ENCODE assay signal across 11 cellular contexts in genomic region chrX:70554081-70554480, GRCh38.
A peak's percentile ranks its signal among the peaks of the same experiment; 100 is the strongest.
DNase-seq lines count a peak whose midpoint lies in the region; ATAC-seq and TF ChIP-seq lines count a peak whose summit lies in the region.
"Had no signal": no experiment of that assay in that cellular context is flagged by ENCODE, and none has a peak within 500 bp of the region (broad histone marks: within the 10 kb centered on the region; RNA-seq: fewer than 3 reads in every experiment).

No MANE protein-coding gene starts in this region.

- no peaks in the 10 kb centered on the region for H3K27me3 Mint-ChIP-seq in CD8-positive, alpha-beta T cell (ENCODE audit: low read depth)

- H3K9me3 ChIP-seq in left ventricle myocardium inferior (replicated peaks) (no peaks in the 10 kb centered on the region), right cardiac atrium (ENCODE audit: control insufficient read depth, low read length) (no peaks in the 10 kb centered on the region), esophagus muscularis mucosa (no peaks in the 10 kb centered on the region)
- H3K9me3 ChIP-seq in CD8-positive, alpha-beta T cell (ENCODE audit: low read length), result no peaks in the 10 kb centered on the region

- TF ChIP-seq EP300 in esophagus muscularis mucosa (IDR thresholded peaks at IDR 0.05), result no peak

- intact Hi-C loops in left ventricle myocardium inferior (cut with micrococcal nuclease) (no loop called here), right cardiac atrium (cut with DNase I) (loop anchor here in 3 of 4 donors (5.0 to 10.0 kb wide), 2 partner anchors 99 to 102 kb away; no protein-coding TSS in a partner anchor), esophagus muscularis mucosa (cut with DNase I) (loop anchor here (2.0 kb wide), 1 partner anchor 99 kb away; no protein-coding TSS in a partner anchor)
- intact Hi-C loops in CD8-positive, alpha-beta T cell (cut with DNase I, micrococcal nuclease), result loop anchor here in 1 of 2 experiments (2.0 kb wide), 1 partner anchor 99 kb away; no protein-coding TSS in a partner anchor

- CTCF ChIA-PET in CD8-positive, alpha-beta T cell (lab: Charles Lee), result interaction anchor here (0.7 kb wide), 1 partner anchor 100 kb away, joined by 3 read pairs; no protein-coding TSS in a partner anchor

- ATAC-seq in right cardiac atrium, result no peak
- no peak for ATAC-seq in CD8-positive, alpha-beta T cell

- TF ChIP-seq POLR2A in esophagus muscularis mucosa (IDR thresholded peaks at IDR 0.05; ENCODE audit: low read depth), result no peak

- POLR2A ChIA-PET in CD8-positive, alpha-beta T cell (lab: Charles Lee), result no interaction called here

- H3K36me3 ChIP-seq in left ventricle myocardium inferior (no peaks in the 10 kb centered on the region), esophagus muscularis mucosa (no peaks in the 10 kb centered on the region)
- no peaks in the 10 kb centered on the region for H3K36me3 ChIP-seq in CD8-positive, alpha-beta T cell (ENCODE audit: insufficient read depth, low read length)

- no peak overlapping the region for H3K27ac ChIP-seq in left ventricle myocardium inferior (replicated peaks)
- H3K27ac ChIP-seq in right cardiac atrium (ENCODE audit: low read length), result no peak overlapping the region
- H3K27ac ChIP-seq in esophagus muscularis mucosa (replicated peaks in 1 of 4), result no peak overlapping the region
- no peak overlapping the region for H3K27ac ChIP-seq in CD8-positive, alpha-beta T cell (ENCODE audit: low read depth, low read length)

- WGBS in right cardiac atrium, result 13% methylated on average over 2 of the region's 2 CpGs
- WGBS in esophagus muscularis mucosa, result 18% methylated on average over 2 of the region's 2 CpGs

- H3K4me1 ChIP-seq in left ventricle myocardium inferior (no peaks in the 10 kb centered on the region), right cardiac atrium (ENCODE audit: control insufficient read depth, insufficient read depth, low read length) (no peaks in the 10 kb centered on the region), esophagus muscularis mucosa (peaks cover 0 to 3% (median 0%) of the 10 kb centered on the region in 4 donors)
- no peaks in the 10 kb centered on the region for H3K4me1 ChIP-seq in CD8-positive, alpha-beta T cell (ENCODE audit: insufficient read depth, low read length)

- H3K27ac Mint-ChIP-seq in CD8-positive, alpha-beta T cell, result no peak overlapping the region

- no peaks in the 10 kb centered on the region for H3K4me1 Mint-ChIP-seq in CD8-positive, alpha-beta T cell (ENCODE audit: low read depth)
- H3K4me1 Mint-ChIP-seq: stimulated activated naive B cell treated with anti-CD40 and anti-IgM and Interleukin-4, amounts not matched to agents 10 μg/mL and 1 μg/mL and 100 μg/mL, for 72 hours had no signal

- H3K4me3 ChIP-seq in left ventricle myocardium inferior (no peak overlapping the region), right cardiac atrium (ENCODE audit: low read length) (no peak overlapping the region), esophagus muscularis mucosa (no peak overlapping the region)
- no peak overlapping the region for H3K4me3 ChIP-seq in CD8-positive, alpha-beta T cell (ENCODE audit: low read depth, low read length)

- no peak for DNase-seq in left ventricle myocardium inferior
- no peak for DNase-seq in right cardiac atrium
- DNase-seq in NCI-H748 treated with DMSO at 0.1 percent for 48 hours (lab: John Stamatoyannopoulos, UW), result peak; percentile 11
- DNase-seq in esophagus muscularis mucosa (ENCODE audit: extremely low spot score), result no peak
- no peak for DNase-seq in amygdala (lab: John Stamatoyannopoulos, UW)
- no peak for DNase-seq in medulla oblongata (ENCODE audit: extremely low spot score)
- no peak for DNase-seq in GM10266 (ENCODE audit: extremely low spot score)
- no peak for DNase-seq in CD8-positive, alpha-beta T cell
- DNase-seq: cerebellar nuclear complex; GDM1; stimulated activated naive B cell treated with anti-CD40 and anti-IgM and Interleukin-4, amounts not matched to agents 10 μg/mL and 1 μg/mL and 100 μg/mL, for 72 hours had no signal

- peak; percentile 27 for TF ChIP-seq CTCF in left ventricle myocardium inferior (IDR thresholded peaks at IDR 0.05; ENCODE audit: borderline replicate concordance)
- peak in 2 of 3 experiments; percentile 21 to 38 for TF ChIP-seq CTCF in esophagus muscularis mucosa (IDR thresholded peaks at IDR 0.05)
- TF ChIP-seq CTCF in GM10266 (IDR thresholded peaks at IDR 0.05; ENCODE audit: control insufficient read depth, insufficient read depth, low read depth, missing control alignments), result no peak
- TF ChIP-seq CTCF in CD8-positive, alpha-beta T cell (IDR thresholded peaks at IDR 0.05), result no peak

- H3K4me3 Mint-ChIP-seq in CD8-positive, alpha-beta T cell, result no peak overlapping the region
- H3K4me3 Mint-ChIP-seq: stimulated activated naive B cell treated with anti-CD40 and anti-IgM and Interleukin-4, amounts not matched to agents 10 μg/mL and 1 μg/mL and 100 μg/mL, for 72 hours had no signal

- H3K9me3 Mint-ChIP-seq in CD8-positive, alpha-beta T cell, result no peaks in the 10 kb centered on the region

- H3K27me3 ChIP-seq in left ventricle myocardium inferior (ENCODE audit: low read depth) (no peaks in the 10 kb centered on the region), right cardiac atrium (ENCODE audit: control insufficient read depth, insufficient read depth) (no peaks in the 10 kb centered on the region), esophagus muscularis mucosa (no peaks in the 10 kb centered on the region)
- no peaks in the 10 kb centered on the region for H3K27me3 ChIP-seq in CD8-positive, alpha-beta T cell (ENCODE audit: insufficient read depth, low read length)

- no peaks in the 10 kb centered on the region for H3K36me3 Mint-ChIP-seq in CD8-positive, alpha-beta T cell
- H3K36me3 Mint-ChIP-seq: stimulated activated naive B cell treated with anti-CD40 and anti-IgM and Interleukin-4, amounts not matched to agents 10 μg/mL and 1 μg/mL and 100 μg/mL, for 72 hours had no signal

Comparison
In these comparisons a context has a peak if more than half of its experiments do, and no peak if none do; other contexts are left out.
1. CTCF ChIP-seq: peak in left ventricle myocardium inferior (single experiment) and esophagus muscularis mucosa (2 of 3); none in GM10266 (single experiment) and CD8-positive, alpha-beta T cell (single experiment).